Comparison of ENCODE assay signal across 21 cellular contexts in the genomic region with DNA sequence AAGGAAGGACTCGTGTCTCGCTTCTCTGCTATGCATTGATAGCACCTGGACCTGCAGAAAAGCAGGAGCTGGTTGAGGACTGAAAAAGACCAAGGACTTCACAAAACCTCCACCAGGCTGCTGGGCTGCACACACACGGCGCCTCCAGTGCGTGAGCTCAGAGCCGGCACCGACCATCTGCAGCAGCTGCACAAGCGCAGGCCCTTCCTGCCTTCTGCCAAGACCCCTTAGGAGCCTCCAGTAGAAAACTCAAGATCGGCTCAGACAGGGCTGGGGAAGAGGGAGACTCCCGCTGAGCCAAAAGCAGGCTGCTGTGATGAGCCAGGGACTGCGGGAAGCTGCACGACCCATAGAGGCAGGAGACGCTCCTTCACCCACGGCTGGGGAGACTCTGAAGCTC.
"Had no signal": no experiment of that assay in that cellular context is flagged by ENCODE, and none has a peak within 500 bp of the region (broad histone marks: within the 10 kb centered on the region; RNA-seq: fewer than 3 reads in every experiment).

No MANE protein-coding gene starts in this region.

- H3K36me3 ChIP-seq: ovary, right atrium auricular region, sigmoid colon, tibial nerve had no signal

- H3K27ac Mint-ChIP-seq: endodermal cell; naive thymus-derived CD8-positive, alpha-beta T cell; stimulated activated naive B cell treated with anti-CD40 and anti-IgM and Interleukin-4, amounts not matched to agents 10 μg/mL and 1 μg/mL and 100 μg/mL, for 72 hours; stimulated activated naive CD8-positive, alpha-beta T cell treated with anti-CD3 and anti-CD28 coated beads, Interleukin-15, amount 100 ng/mL, for 72 hours had no signal

- H3K4me1 Mint-ChIP-seq: naive thymus-derived CD8-positive, alpha-beta T cell; stimulated activated naive B cell treated with anti-CD40 and anti-IgM and Interleukin-4, amounts not matched to agents 10 μg/mL and 1 μg/mL and 100 μg/mL, for 72 hours; stimulated activated naive CD8-positive, alpha-beta T cell treated with anti-CD3 and anti-CD28 coated beads, Interleukin-15, amount 100 ng/mL, for 72 hours had no signal

- H3K4me3 Mint-ChIP-seq: endodermal cell; naive thymus-derived CD8-positive, alpha-beta T cell; stimulated activated naive B cell treated with anti-CD40 and anti-IgM and Interleukin-4, amounts not matched to agents 10 μg/mL and 1 μg/mL and 100 μg/mL, for 72 hours; stimulated activated naive CD8-positive, alpha-beta T cell treated with anti-CD3 and anti-CD28 coated beads, Interleukin-15, amount 100 ng/mL, for 72 hours had no signal

- H3K36me3 Mint-ChIP-seq: naive thymus-derived CD8-positive, alpha-beta T cell; stimulated activated naive B cell treated with anti-CD40 and anti-IgM and Interleukin-4, amounts not matched to agents 10 μg/mL and 1 μg/mL and 100 μg/mL, for 72 hours had no signal

- DNase-seq: effector CD4-positive, alpha-beta T cell; endodermal cell; erythroblast; foreskin keratinocyte; head of caudate nucleus; hippocampal formation; kidney glomerular epithelial cell; mammary epithelial cell; nucleus accumbens; ovary; sigmoid colon; stimulated activated CD4-positive, alpha-beta T cell treated with anti-CD3 and anti-CD28 coated beads, Interleukin-2, amount 100 ng/mL, for 24 hours; stimulated activated CD4-positive, alpha-beta T cell treated with anti-CD3 and anti-CD28 coated beads, Interleukin-4, amount 100 ng/mL, for 4 hours; stimulated activated naive B cell treated with anti-CD40 and anti-IgM and Interleukin-4, amounts not matched to agents 10 μg/mL and 1 μg/mL and 100 μg/mL, for 72 hours; stimulated activated naive CD8-positive, alpha-beta T cell treated with anti-CD3 and anti-CD28 coated beads, Interleukin-15, amount 100 ng/mL, for 72 hours; testis had no signal

- H3K4me1 ChIP-seq: foreskin keratinocyte, right atrium auricular region, sigmoid colon, testis, tibial nerve had no signal

- H3K27ac ChIP-seq: coronary artery, foreskin keratinocyte, ovary, right atrium auricular region, sigmoid colon, skin epidermis, testis, tibial nerve had no signal

- H3K27me3 ChIP-seq: ovary, right atrium auricular region, testis had no signal

- H3K9me3 Mint-ChIP-seq: endodermal cell; naive thymus-derived CD8-positive, alpha-beta T cell; stimulated activated naive B cell treated with anti-CD40 and anti-IgM and Interleukin-4, amounts not matched to agents 10 μg/mL and 1 μg/mL and 100 μg/mL, for 72 hours; stimulated activated naive CD8-positive, alpha-beta T cell treated with anti-CD3 and anti-CD28 coated beads, Interleukin-15, amount 100 ng/mL, for 72 hours had no signal

- H3K4me3 ChIP-seq: coronary artery, ovary, right atrium auricular region, sigmoid colon, skin epidermis, testis, tibial nerve had no signal

- H3K9me3 ChIP-seq: ovary, right atrium auricular region, sigmoid colon, testis, tibial nerve had no signal
